Comparison of ENCODE assay signal across 26 cellular contexts in genomic region chr1:5455651-5456050, GRCh38.
"Had no signal": no experiment of that assay in that cellular context is flagged by ENCODE, and none has a peak within 500 bp of the region (broad histone marks: within the 10 kb centered on the region; RNA-seq: fewer than 3 reads in every experiment).

No MANE protein-coding gene starts in this region.

- H3K27me3 ChIP-seq: ascending aorta, brain microvascular endothelial cell had no signal

- ATAC-seq: activated naive CD4-positive, alpha-beta T cell treated with anti-CD3 and anti-CD28 coated beads, Interleukin-2, amount 50 U/mL, for 72 hours; activated T-cell treated with anti-CD3 and anti-CD28 coated beads, Interleukin-2, amount 50 U/mL, for 72 hours; effector memory CD8-positive, alpha-beta T cell; WTC11 had no signal

- H3K4me3 ChIP-seq: ascending aorta, coronary artery, dorsolateral prefrontal cortex had no signal

- H3K4me1 Mint-ChIP-seq: activated CD4-positive, alpha-beta memory T cell treated with anti-CD3 and anti-CD28 coated beads, Interleukin-2, amount 10 ng/mL, durations not matched to agents 7 days and 5 days; activated CD4-positive, alpha-beta T cell treated with anti-CD3 and anti-CD28 coated beads, Interleukin-2, amount 10 ng/mL, durations not matched to agents 7 days and 5 days; activated naive CD4-positive, alpha-beta T cell treated with anti-CD3 and anti-CD28 coated beads, Interleukin-2, amount 10 ng/mL, durations not matched to agents 7 days and 5 days; central memory CD8-positive, alpha-beta T cell; WTC11 had no signal

- DNase-seq: activated CD4-positive, alpha-beta memory T cell treated with anti-CD3 and anti-CD28 coated beads, Interleukin-2, amount 10 ng/mL, durations not matched to agents 7 days and 5 days; activated CD4-positive, alpha-beta T cell treated with anti-CD3 and anti-CD28 coated beads for 1 hour; activated CD4-positive, alpha-beta T cell treated with anti-CD3 and anti-CD28 coated beads for 4 hours; activated CD4-positive, alpha-beta T cell treated with anti-CD3 and anti-CD28 coated beads, Interleukin-2, amount 10 ng/mL, durations not matched to agents 7 days and 5 days; activated CD4-positive, alpha-beta T cell treated with anti-CD3 and anti-CD28 coated beads, Interleukin-2, amount 50 U/mL, for 4 hours; activated CD8-positive, alpha-beta memory T cell treated with anti-CD3 and anti-CD28 coated beads, Interleukin-2, amount 50 U/mL, for 48 hours; activated gamma-delta T cell; activated naive CD4-positive, alpha-beta T cell; activated naive CD4-positive, alpha-beta T cell treated with anti-CD3 and anti-CD28 coated beads, Interleukin-2, amount 10 ng/mL, durations not matched to agents 7 days and 5 days; activated naive CD8-positive, alpha-beta T cell treated with anti-CD3 and anti-CD28 coated beads, Interleukin-2, amount 10 ng/mL, durations not matched to agents 7 days and 5 days; activated T-cell treated with anti-CD3 and anti-CD28 coated beads for 4 hours; activated T-cell treated with anti-CD3 and anti-CD28 coated beads, Interleukin-2, amount 50 U/mL, for 24 hours; activated T-cell treated with anti-CD3 and anti-CD28 coated beads, Interleukin-2, amount 50 U/mL, for 72 hours; brain microvascular endothelial cell; dorsolateral prefrontal cortex; effector memory CD8-positive, alpha-beta T cell; foreskin fibroblast; head of caudate nucleus; T-helper 2 cell had no signal

- H3K4me1 ChIP-seq: ascending aorta had no signal

- H3K9me3 Mint-ChIP-seq: activated CD4-positive, alpha-beta memory T cell treated with anti-CD3 and anti-CD28 coated beads, Interleukin-2, amount 10 ng/mL, durations not matched to agents 7 days and 5 days; activated CD4-positive, alpha-beta T cell treated with anti-CD3 and anti-CD28 coated beads, Interleukin-2, amount 10 ng/mL, durations not matched to agents 7 days and 5 days; activated naive CD4-positive, alpha-beta T cell treated with anti-CD3 and anti-CD28 coated beads, Interleukin-2, amount 10 ng/mL, durations not matched to agents 7 days and 5 days; activated naive CD4-positive, alpha-beta T cell treated with anti-CD3 and anti-CD28 coated beads, Interleukin-2, amount 50 U/mL, for 72 hours; activated naive CD8-positive, alpha-beta T cell treated with anti-CD3 and anti-CD28 coated beads, Interleukin-2, amount 10 ng/mL, durations not matched to agents 7 days and 5 days; activated T-cell treated with anti-CD3 and anti-CD28 coated beads, Interleukin-2, amount 50 U/mL, for 72 hours; central memory CD8-positive, alpha-beta T cell; dendritic cell treated with granulocyte-macrophage colony-stimulating factor and Interleukin-4, amounts not matched to agents 40 ng/mL and 50 ng/mL, for 4 days; effector memory CD8-positive, alpha-beta T cell had no signal

- H3K36me3 Mint-ChIP-seq: activated naive CD4-positive, alpha-beta T cell treated with anti-CD3 and anti-CD28 coated beads, Interleukin-2, amount 10 ng/mL, durations not matched to agents 7 days and 5 days; activated naive CD4-positive, alpha-beta T cell treated with anti-CD3 and anti-CD28 coated beads, Interleukin-2, amount 50 U/mL, for 72 hours; activated naive CD8-positive, alpha-beta T cell treated with anti-CD3 and anti-CD28 coated beads, Interleukin-2, amount 10 ng/mL, durations not matched to agents 7 days and 5 days had no signal

- H3K27ac ChIP-seq: ascending aorta, brain microvascular endothelial cell, coronary artery, dorsolateral prefrontal cortex, epithelial cell of prostate had no signal

- H3K9me3 ChIP-seq: ascending aorta had no signal

- H3K27ac Mint-ChIP-seq: activated CD4-positive, alpha-beta memory T cell treated with anti-CD3 and anti-CD28 coated beads, Interleukin-2, amount 10 ng/mL, durations not matched to agents 7 days and 5 days; activated CD4-positive, alpha-beta T cell treated with anti-CD3 and anti-CD28 coated beads, Interleukin-2, amount 10 ng/mL, durations not matched to agents 7 days and 5 days; activated naive CD4-positive, alpha-beta T cell treated with anti-CD3 and anti-CD28 coated beads, Interleukin-2, amount 10 ng/mL, durations not matched to agents 7 days and 5 days; activated naive CD4-positive, alpha-beta T cell treated with anti-CD3 and anti-CD28 coated beads, Interleukin-2, amount 50 U/mL, for 72 hours; activated naive CD8-positive, alpha-beta T cell treated with anti-CD3 and anti-CD28 coated beads, Interleukin-2, amount 10 ng/mL, durations not matched to agents 7 days and 5 days; activated T-cell treated with anti-CD3 and anti-CD28 coated beads, Interleukin-2, amount 50 U/mL, for 24 hours; activated T-cell treated with anti-CD3 and anti-CD28 coated beads, Interleukin-2, amount 50 U/mL, for 72 hours; dendritic cell treated with granulocyte-macrophage colony-stimulating factor and Interleukin-4, amounts not matched to agents 40 ng/mL and 50 ng/mL, for 4 days; effector memory CD8-positive, alpha-beta T cell; WTC11 had no signal

- H3K4me3 Mint-ChIP-seq: activated CD4-positive, alpha-beta memory T cell treated with anti-CD3 and anti-CD28 coated beads, Interleukin-2, amount 10 ng/mL, durations not matched to agents 7 days and 5 days; activated CD4-positive, alpha-beta T cell treated with anti-CD3 and anti-CD28 coated beads, Interleukin-2, amount 10 ng/mL, durations not matched to agents 7 days and 5 days; activated naive CD4-positive, alpha-beta T cell treated with anti-CD3 and anti-CD28 coated beads, Interleukin-2, amount 10 ng/mL, durations not matched to agents 7 days and 5 days; activated naive CD8-positive, alpha-beta T cell treated with anti-CD3 and anti-CD28 coated beads, Interleukin-2, amount 10 ng/mL, durations not matched to agents 7 days and 5 days; activated T-cell treated with anti-CD3 and anti-CD28 coated beads, Interleukin-2, amount 50 U/mL, for 24 hours; activated T-cell treated with anti-CD3 and anti-CD28 coated beads, Interleukin-2, amount 50 U/mL, for 72 hours; central memory CD8-positive, alpha-beta T cell; dendritic cell treated with granulocyte-macrophage colony-stimulating factor and Interleukin-4, amounts not matched to agents 40 ng/mL and 50 ng/mL, for 4 days; effector memory CD8-positive, alpha-beta T cell; WTC11 had no signal

- H3K36me3 ChIP-seq: ascending aorta, brain microvascular endothelial cell had no signal
